21 cellular contexts compared by ENCODE assay signal in genomic region chr15:59317211-59317610, GRCh38. TPM values are rescaled to one million over a fixed set of nuclear protein-coding genes. Genes with fewer than 3 reads are reported as not detected.
DNase-seq lines count a peak whose midpoint lies in the region; ATAC-seq and TF ChIP-seq lines count a peak whose summit lies in the region.
"Had no signal": no experiment of that assay in that cellular context is flagged by ENCODE, and none has a peak within 500 bp of the region (broad histone marks: within the 10 kb centered on the region; RNA-seq: fewer than 3 reads in every experiment).

No MANE protein-coding gene starts in this region.

- 100% methylated on average over 1 of the region's 1 CpG for WGBS in mammary epithelial cell (ENCODE audit: low coverage, missing lambda C conversion rate)
- 83 to 90% methylated on average over 1 of the region's 1 CpG for WGBS in endodermal cell (ENCODE audit: insufficient coverage in 1 of 2, insufficient read length in 1 of 2), 2 experiments

- ATAC-seq in RWPE2 (ENCODE audit: low read depth) (peak; percentile 9; the same call in 1 of the 3 replicates), thoracic aorta (ENCODE audit: insufficient number of reproducible peaks, low FRiP score, low read depth) (no peak)
- ATAC-seq: HCT116, SK-N-SH treated with all-trans-retinoic acid at 6 μM for 48 hours had no signal

- H3K4me3 Mint-ChIP-seq in MCF 10A (ENCODE audit: unreplicated experiment) (no peak overlapping the region), endodermal cell (no peak overlapping the region)
- H3K4me3 Mint-ChIP-seq: CD14-positive monocyte had no signal

- no peak overlapping the region for H3K9ac ChIP-seq in mammary epithelial cell (ENCODE audit: insufficient read depth, low read length)
- H3K9ac ChIP-seq in endodermal cell (ENCODE audit: extremely low read depth, low read length, poor library complexity, severe bottlenecking), result no peak overlapping the region

- in situ Hi-C loops in mammary epithelial cell (cut with MboI; ENCODE audit: low sequenced_read_pairs in 2 of 2), result no loop called here

- no peaks in the 10 kb centered on the region for H3K36me3 ChIP-seq in mammary epithelial cell (ENCODE audit: insufficient read depth, low read length)
- H3K36me3 ChIP-seq in RWPE2 (ENCODE audit: low read depth), result peaks cover 15% of the 10 kb centered on the region
- no peaks in the 10 kb centered on the region for H3K36me3 ChIP-seq in endodermal cell (ENCODE audit: control insufficient read depth, insufficient read depth, low read length)
- no peaks in the 10 kb centered on the region for H3K36me3 ChIP-seq in thoracic aorta
- H3K36me3 ChIP-seq in right atrium auricular region, result no peaks in the 10 kb centered on the region
- H3K36me3 ChIP-seq: Peyer's patch had no signal

- H3K9me3 ChIP-seq in mammary epithelial cell (replicated peaks; ENCODE audit: insufficient read depth, low read length) (no peaks in the 10 kb centered on the region), RWPE2 (ENCODE audit: severe bottlenecking) (peaks cover 2% of the 10 kb centered on the region), endodermal cell (ENCODE audit: control insufficient read depth, low read length) (peaks cover 9% of the 10 kb centered on the region), thoracic aorta (no peaks in the 10 kb centered on the region), right atrium auricular region (peaks cover 0 to 7% of the 10 kb centered on the region in 2 donors)
- H3K9me3 ChIP-seq: Peyer's patch had no signal

- DNase-seq in mammary epithelial cell, result peak; percentile 17
- no peak for DNase-seq in MCF 10A (ENCODE audit: unreplicated experiment)
- no peak for DNase-seq in RWPE2 (ENCODE audit: low spot score)
- no peak for DNase-seq in endodermal cell
- no peak for DNase-seq in thoracic aorta (ENCODE audit: low spot score)
- no peak for DNase-seq in right atrium auricular region (ENCODE audit: low spot score)
- no peak for DNase-seq in SKM-1 (lab: John Stamatoyannopoulos, UW; ENCODE audit: unreplicated experiment)
- DNase-seq in DMS53 treated with DMSO at 0.1 percent for 48 hours (lab: John Stamatoyannopoulos, UW; ENCODE audit: unreplicated experiment), result no peak
- DNase-seq: DMS 273 treated with DMSO at 0.1 percent for 48 hours, GOT3, KG1, NCI-H1436, NCI-H1930, NCI-H446, NCI-H526 treated with DMSO at 0.1 percent for 48 hours, Peyer's patch, SHP77 treated with DMSO at 0.1 percent for 48 hours had no signal

- H3K27me3 Mint-ChIP-seq in MCF 10A (ENCODE audit: insufficient read depth, unreplicated experiment) (no peaks in the 10 kb centered on the region), endodermal cell (ENCODE audit: insufficient read depth) (no peaks in the 10 kb centered on the region)

- H2AFZ ChIP-seq in mammary epithelial cell (ENCODE audit: low read depth, low read length), result no peak overlapping the region

- H3K4me1 Mint-ChIP-seq in MCF 10A (ENCODE audit: insufficient read depth, unreplicated experiment), result peaks cover 29% of the 10 kb centered on the region
- H3K4me1 Mint-ChIP-seq in endodermal cell, result peaks cover 6% of the 10 kb centered on the region

- peaks cover 100% of the 10 kb centered on the region for H3K79me2 ChIP-seq in mammary epithelial cell (ENCODE audit: insufficient read depth, low read length)

- H3K4me3 ChIP-seq in mammary epithelial cell (replicated peaks in 1 of 3; ENCODE audit: insufficient read depth in 1 of 3, low read depth in 2 of 3, low read length in 3 of 3), result no peak overlapping the region
- no peak overlapping the region for H3K4me3 ChIP-seq in RWPE2 (ENCODE audit: severe bottlenecking)
- peak overlapping the region; percentile 2 for H3K4me3 ChIP-seq in endodermal cell (ENCODE audit: low read length)
- H3K4me3 ChIP-seq in thoracic aorta, result no peak overlapping the region
- H3K4me3 ChIP-seq in right atrium auricular region, result no peak overlapping the region
- H3K4me3 ChIP-seq: Peyer's patch had no signal

- POLR2A ChIA-PET in MCF 10A (lab: Yijun Ruan, JAX), result no interaction called here

- no peaks in the 10 kb centered on the region for H4K20me1 ChIP-seq in mammary epithelial cell (ENCODE audit: insufficient read depth, low read length)

- CTCF ChIA-PET in mammary epithelial cell (lab: Charles Lee; ENCODE audit: low non-redundant PET), result interaction anchor here (0.7 kb wide), 1 partner anchor 33 kb away, joined by 3 read pairs; no protein-coding TSS in a partner anchor
- CTCF ChIA-PET in MCF 10A (lab: Yijun Ruan, JAX), result no interaction called here

- no peaks in the 10 kb centered on the region for H3K27me3 ChIP-seq in mammary epithelial cell (ENCODE audit: insufficient read depth, low read length)
- H3K27me3 ChIP-seq in RWPE2 (ENCODE audit: insufficient read depth, poor library complexity, severe bottlenecking), result no peaks in the 10 kb centered on the region
- no peaks in the 10 kb centered on the region for H3K27me3 ChIP-seq in endodermal cell (ENCODE audit: control insufficient read depth, insufficient read depth, low read length, poor library complexity, severe bottlenecking)
- H3K27me3 ChIP-seq in thoracic aorta (replicated peaks; ENCODE audit: insufficient read depth), result no peaks in the 10 kb centered on the region
- H3K27me3 ChIP-seq in right atrium auricular region, result no peaks in the 10 kb centered on the region
- H3K27me3 ChIP-seq: Peyer's patch had no signal

- TF ChIP-seq CTCF in mammary epithelial cell (conservative IDR thresholded peaks at IDR 0.05 in 1 of 2, IDR thresholded peaks at IDR 0.05 in 1 of 2; ENCODE audit: extremely low read depth in 1 of 2, insufficient read depth in 1 of 2, low read depth in 1 of 2, low read length in 2 of 2) (no peak), MCF 10A (IDR thresholded peaks at IDR 0.05; ENCODE audit: unreplicated experiment) (no peak), RWPE2 (IDR thresholded peaks at IDR 0.05; ENCODE audit: poor library complexity, severe bottlenecking) (no peak), endodermal cell (conservative IDR thresholded peaks at IDR 0.05) (no peak), thoracic aorta (IDR thresholded peaks at IDR 0.05) (no peak), right atrium auricular region (IDR thresholded peaks at IDR 0.05) (no peak)

- H3K4me1 ChIP-seq in mammary epithelial cell (ENCODE audit: insufficient read depth, low read length), result peaks cover 24% of the 10 kb centered on the region
- H3K4me1 ChIP-seq in RWPE2 (ENCODE audit: insufficient read depth, poor library complexity, severe bottlenecking), result peaks cover 48% of the 10 kb centered on the region
- H3K4me1 ChIP-seq in endodermal cell (ENCODE audit: control insufficient read depth, insufficient read depth, low read length), result peaks cover 6% of the 10 kb centered on the region
- peaks cover 29 to 55% of the 10 kb centered on the region in 2 donors for H3K4me1 ChIP-seq in thoracic aorta (ENCODE audit: control insufficient read depth in 1 of 2, low read depth in 2 of 2)
- peaks cover 0 to 46% of the 10 kb centered on the region in 2 donors for H3K4me1 ChIP-seq in right atrium auricular region

- no peak overlapping the region for H3K4me2 ChIP-seq in mammary epithelial cell (ENCODE audit: insufficient read depth, low read depth, low read length)

- no peaks in the 10 kb centered on the region for H3K9me3 Mint-ChIP-seq in MCF 10A (ENCODE audit: unreplicated experiment)
- H3K9me3 Mint-ChIP-seq in endodermal cell, result peaks cover 12% of the 10 kb centered on the region

- H3K36me3 Mint-ChIP-seq in MCF 10A (ENCODE audit: insufficient read depth, unreplicated experiment) (no peaks in the 10 kb centered on the region), endodermal cell (ENCODE audit: low read depth) (no peaks in the 10 kb centered on the region)
- H3K36me3 Mint-ChIP-seq: CD14-positive monocyte had no signal

- no peak overlapping the region for H3K27ac Mint-ChIP-seq in MCF 10A (ENCODE audit: low read depth, unreplicated experiment)
- no peak overlapping the region for H3K27ac Mint-ChIP-seq in endodermal cell

- dilution Hi-C loops in mammary epithelial cell (cut with HindIII; ENCODE audit: low sequenced_read_pairs), result no loop called here

- BruUV-seq in mammary epithelial cell (replicated peaks; lab: Mats Ljungman, UMichigan) (no TSS peak), MCF 10A (replicated peaks; lab: Mats Ljungman, UMichigan) (no TSS peak)

- H3K27ac ChIP-seq in mammary epithelial cell (ENCODE audit: insufficient read depth, low read depth, low read length) (no peak overlapping the region), RWPE2 (ENCODE audit: poor library complexity, severe bottlenecking) (peak overlapping the region; percentile 64), endodermal cell (ENCODE audit: low read depth, low read length) (no peak overlapping the region), thoracic aorta (peak overlapping the region; percentile 90 to 93), right atrium auricular region (no peak overlapping the region)
- H3K27ac ChIP-seq: 22Rv1, Peyer's patch had no signal

- intact Hi-C loops in mammary epithelial cell (cut with micrococcal nuclease) (no loop called here), MCF 10A (cut with micrococcal nuclease) (no loop called here)

RNA-seq across cellular contexts. Expression of gene MYO1E, which starts 55.5 kb away (rescaled TPM):
- total RNA-seq in mammary epithelial cell, result 100 to 1,000 TPM; 205 to 298 TPM
- polyA plus RNA-seq in mammary epithelial cell, result 47.9 TPM
- 196 TPM for polyA minus RNA-seq in mammary epithelial cell
- 116 and 121 TPM in 2 replicates for total RNA-seq in MCF 10A (2022)
- 10 to 100 TPM; 47.8 to 65.6 TPM for total RNA-seq in endodermal cell
- polyA plus RNA-seq in endodermal cell (2013, experiment 1 of 2), result 22.1 TPM
- 17.6 TPM for polyA plus RNA-seq in endodermal cell (2013, experiment 2 of 2)
- 100 to 1,000 TPM in 1 of 2 donors, 10 to 100 TPM in 1; 56.2 to 121 TPM for total RNA-seq in thoracic aorta
- 10 to 100 TPM in 1 of 2 donors, 1 to 10 TPM in 1; 9.6 to 17.2 TPM for total RNA-seq in right atrium auricular region

Comparison
In these comparisons a context has a peak if more than half of its experiments do, and no peak if none do; other contexts are left out.
1. H3K27ac ChIP-seq: peak in RWPE2 (single experiment) and thoracic aorta (2 of 2); none in mammary epithelial cell (single experiment), endodermal cell (single experiment) and right atrium auricular region (0 of 2).